In genomic region chr2:134917958-134918517, GRCh38 we compare ENCODE assay signal across 8 cellular contexts. TPM values are rescaled to one million over a fixed set of nuclear protein-coding genes. Genes with fewer than 3 reads are reported as not detected.
DNase-seq lines count a peak whose midpoint lies in the region; ATAC-seq and TF ChIP-seq lines count a peak whose summit lies in the region.

No MANE protein-coding gene starts in this region.

- peak overlapping the region; percentile 98 for H3K9ac ChIP-seq in GM23248

- H3K36me3 ChIP-seq in GM23248 (ENCODE audit: low read depth): no peaks in the 10 kb centered on the region

- H3K9me2 ChIP-seq in GM23248 (ENCODE audit: insufficient read depth): no peaks in the 10 kb centered on the region

- H3K9me3 ChIP-seq in GM23248 (ENCODE audit: low read depth): no peaks in the 10 kb centered on the region

- H3K4me3 ChIP-seq in GM23248 (peak overlapping the region; percentile 94), iPS-11a (ENCODE audit: low read depth, low read length) (peak overlapping the region; percentile 72)

- H3K4me1 ChIP-seq in GM23248 (ENCODE audit: insufficient read depth): peaks cover 21% of the 10 kb centered on the region

- H3F3A ChIP-seq in GM23248 (ENCODE audit: insufficient read depth): peaks cover 14% of the 10 kb centered on the region; the same call in 1 of the 2 replicates

- peak; percentile 91 for ATAC-seq in SK-N-SH treated with all-trans-retinoic acid at 6 μM for 48 hours

- DNase-seq in GM04503 (ENCODE audit: low read depth): peak; percentile 4
- peak; percentile 96 for DNase-seq in GM23248
- DNase-seq in Kasumi-1 (lab: John Stamatoyannopoulos, UW): peak; percentile 100
- DNase-seq in stimulated activated CD4-positive, alpha-beta T cell treated with anti-CD3 and anti-CD28 coated beads, Interleukin-2, amount 100 ng/mL, for 4 hours (ENCODE audit: low read depth): peak; percentile 83
- DNase-seq in islet precursor cell: no peak

- H3K27me3 ChIP-seq in GM23248 (replicated peaks; ENCODE audit: insufficient read depth): no peaks in the 10 kb centered on the region

- peaks cover 43% of the 10 kb centered on the region for H3K79me2 ChIP-seq in GM23248 (ENCODE audit: insufficient read depth)

- 0 to 1% methylated on average over 24 to 37 of the region's 37 CpGs for WGBS in GM23248 (ENCODE audit: low coverage in 1 of 2, low lambda C conversion rate in 2 of 2, missing lambda C conversion rate in 2 of 2), 2 experiments
- 0% methylated on average over 34 to 37 of the region's 37 CpGs for WGBS in adipose tissue, 3 donors

- peak overlapping the region; percentile 100 for H2AFZ ChIP-seq in GM23248

- H4K20me1 ChIP-seq in GM23248 (ENCODE audit: insufficient read depth): peaks cover 22% of the 10 kb centered on the region

- in situ Hi-C loops in GM23248 (cut with MboI): no loop called here

- H3K4me2 ChIP-seq in GM23248 (ENCODE audit: unreplicated experiment): peak overlapping the region; percentile 86

- H3K27ac ChIP-seq in GM23248 (peak overlapping the region; percentile 95), adipose tissue (ENCODE audit: low read depth, low read length) (peak overlapping the region; percentile 0)

TF ChIP-seq in SK-N-SH treated with all-trans-retinoic acid at 6 μM for 48 hours, 23 proteins besides CTCF, POLR2A, EP300 and RAD21:
- peak; percentile 77 for TF ChIP-seq ZFP3 (CRISPR knock-in tag; IDR thresholded peaks at IDR 0.05)
- no peak for TF ChIP-seq ZNF565 (CRISPR knock-in tag; conservative IDR thresholded peaks at IDR 0.05; ENCODE audit: low read depth)
TF ChIP-seq in SK-N-SH treated with all-trans-retinoic acid at 6 μM for 48 hours: peak in this region for 1.

RNA-seq across cellular contexts. Expression of gene CCNT2, which starts 0.6 kb away (rescaled TPM):
- 15.0 and 15.7 TPM in 2 replicates for total RNA-seq in GM23248 (2014; rRNA removed; shearing (Covaris generic))
- polyA plus RNA-seq in GM23248 (2016; fragmentation: Nextera tagmentation; extraction: Ambion mirVana): 15.5 and 16.6 TPM in 2 replicates
- polyA plus RNA-seq in adipose tissue: 1 to 10 TPM; 6.0 to 8.9 (median 7.3) TPM
